Comparison of ENCODE assay signal across 7 cellular contexts in genomic region chr15:88894348-88894818, GRCh38. TPM values are rescaled to one million over a fixed set of nuclear protein-coding genes. Genes with fewer than 3 reads are reported as not detected.
DNase-seq lines count a peak whose midpoint lies in the region; ATAC-seq and TF ChIP-seq lines count a peak whose summit lies in the region.

No MANE protein-coding gene starts in this region.

- no peak overlapping the region for H3K27ac ChIP-seq in lung (ENCODE audit: low read depth in 1 of 2, low read length in 1 of 2)

- DNase-seq in HT1080 (ENCODE audit: low read depth) (peak; percentile 52), lung (ENCODE audit: low spot score) (peak; percentile 73), NCI-H2196 (lab: John Stamatoyannopoulos, UW; ENCODE audit: unreplicated experiment) (no peak)
- DNase-seq in activated CD4-positive, CD25-positive, alpha-beta regulatory T cell (lab: John Stamatoyannopoulos, UW), result peak; percentile 72 to 78 (median 76)
- peak; percentile 81 for DNase-seq in central memory CD4-positive, alpha-beta T cell
- peak; percentile 73 for DNase-seq in stimulated activated CD8-positive, alpha-beta memory T cell treated with anti-CD3 and anti-CD28 coated beads, Interleukin-4, amount 100 ng/mL, for 24 hours (ENCODE audit: low read depth)

- H3K4me3 ChIP-seq in lung, result peak overlapping the region; percentile 50

- H3K9me3 ChIP-seq in lung (ENCODE audit: control insufficient read depth in 2 of 2, insufficient read depth in 1 of 2, low read length in 1 of 2), result peaks cover 0 to 2% of the 10 kb centered on the region in 2 donors

- WGBS in lung, 2 donors, result 1 to 3% methylated on average over 23 of the region's 23 CpGs

- no peaks in the 10 kb centered on the region for H3K27me3 ChIP-seq in lung (ENCODE audit: control insufficient read depth, insufficient read depth)

- ATAC-seq in GM18870 (IDR thresholded peaks at IDR 0.05; ENCODE audit: unreplicated experiment) (peak; percentile 41), lung (ENCODE audit: insufficient read depth, low FRiP score) (no peak)

- TF ChIP-seq CTCF in lung (IDR thresholded peaks at IDR 0.05; ENCODE audit: control extremely low read depth, extremely low read depth), result peak; percentile 38

- H3K36me3 ChIP-seq in lung (ENCODE audit: control insufficient read depth in 2 of 2, insufficient read depth in 2 of 2, low read length in 2 of 2), result peaks cover 0 to 4% of the 10 kb centered on the region in 2 donors

- H3K4me1 ChIP-seq in lung (ENCODE audit: control insufficient read depth in 2 of 2, insufficient read depth in 2 of 2, low read length in 2 of 2), result peaks cover 3 to 24% of the 10 kb centered on the region in 2 donors

RNA-seq across cellular contexts. Expression of gene HAPLN3, which starts 1.0 kb away (rescaled TPM):
- total RNA-seq in HT1080 (2014; rRNA removed; shearing (Covaris generic)), result 9.7 and 10.0 TPM in 2 replicates
- polyA plus RNA-seq in HT1080 (2015; cell fraction: cytosol; rRNA removed), result 3.0 and 5.0 TPM in 2 replicates
- 6.5 and 6.7 TPM in 2 replicates for polyA plus RNA-seq in HT1080 (2015; cell fraction: nucleus; rRNA removed)
- total RNA-seq in lung, result 10 to 100 TPM in 1 of 2 donors, 1 to 10 TPM in 1; 5.7 to 15.5 TPM
- polyA plus RNA-seq in lung, result 10 to 100 TPM in 1 of 2 donors, 1 to 10 TPM in 1; 3.9 to 15.4 TPM

RNA-seq across cellular contexts. Expression of gene MFGE8, which starts 18.8 kb away (rescaled TPM):
- 18.7 and 27.6 TPM in 2 replicates for total RNA-seq in HT1080 (2014; rRNA removed; shearing (Covaris generic))
- polyA plus RNA-seq in HT1080 (2015; cell fraction: cytosol; rRNA removed), result 35.7 and 37.9 TPM in 2 replicates
- 92.1 and 92.4 TPM in 2 replicates for polyA plus RNA-seq in HT1080 (2015; cell fraction: nucleus; rRNA removed)
- total RNA-seq in lung, result 100 to 1,000 TPM in 1 of 2 donors, 10 to 100 TPM in 1; 78.6 to 135 TPM
- polyA plus RNA-seq in lung, result 100 to 1,000 TPM in 1 of 2 donors, 10 to 100 TPM in 1; 84.7 to 107 TPM
